ENCODE assay signal across 22 cellular contexts in genomic region chr4:172895699-172896098, GRCh38.
A peak's percentile ranks its signal among the peaks of the same experiment; 100 is the strongest.
DNase-seq lines count a peak whose midpoint lies in the region; ATAC-seq, FAIRE-seq and TF ChIP-seq lines count a peak whose summit lies in the region.
"Had no signal": no experiment of that assay in that cellular context is flagged by ENCODE, and none has a peak within 500 bp of the region (broad histone marks: within the 10 kb centered on the region; RNA-seq: fewer than 3 reads in every experiment).

No MANE protein-coding gene starts in this region.

- whole genome bisulfite sequencing in K562 (ENCODE audit: insufficient coverage, low coverage, missing lambda C conversion rate) = 7% methylated on average over 3 of the region's 3 CpGs

- H3K79me2 ChIP-seq in HCT116 (ENCODE audit: insufficient read depth, low read length) = no peaks in the 10 kb centered on the region
- H3K79me2 ChIP-seq in K562 (ENCODE audit: control insufficient read depth, insufficient read depth, low read length) = no peaks in the 10 kb centered on the region

- H3K9ac ChIP-seq in HCT116 (ENCODE audit: low read length) (no peak overlapping the region), K562 (ENCODE audit: insufficient read depth in 1 of 2, low read depth in 2 of 2, low read length in 2 of 2) (no peak overlapping the region)
- H3K9ac ChIP-seq: BLaER1 had no signal

- H4K20me1 ChIP-seq in HCT116 (ENCODE audit: insufficient read depth) = no peaks in the 10 kb centered on the region
- H4K20me1 ChIP-seq in K562 (replicated peaks; ENCODE audit: control insufficient read depth, insufficient read depth, low read length) = no peaks in the 10 kb centered on the region
- H4K20me1 ChIP-seq: BLaER1 had no signal

- FAIRE-seq in K562 (lab: Jason Lieb, UNC) = no peak
- FAIRE-seq: A204.1, D721Med, G401.6, GM12891, GM19239 had no signal

- H3K9me1 ChIP-seq in K562 (ENCODE audit: control insufficient read depth, insufficient read depth, low read length) = no peaks in the 10 kb centered on the region

- H2AFZ ChIP-seq in HCT116 (ENCODE audit: low read depth, low read length, poor library complexity, severe bottlenecking) (no peak overlapping the region), K562 (ENCODE audit: low read depth, low read length) (no peak overlapping the region)

- intact Hi-C loops in HCT116 (cut with micrococcal nuclease) (loop anchor here (2.0 kb wide), 1 partner anchor 361 kb away; no protein-coding TSS in a partner anchor), K562 (cut with micrococcal nuclease) (loop anchor here (10.0 kb wide), 2 partner anchors 359 to 519 kb away; no protein-coding TSS in a partner anchor), cardiac septum (cut with DNase I) (no loop called here)

- no peak for TF ChIP-seq POLR2A in HCT116 (IDR thresholded peaks at IDR 0.05; ENCODE audit: borderline replicate concordance, extremely low read depth, insufficient read depth, insufficient read length)
- no peak for TF ChIP-seq POLR2A in K562 (conservative IDR thresholded peaks at IDR 0.05)

- RAD21 ChIA-PET in HCT116 (lab: Charles Lee; ENCODE audit: low non-redundant PET in 1 of 2, low total read pairs in 2 of 2, uncharacterized antibody in 2 of 2, unreplicated experiment in 2 of 2) = no interaction called here

- in situ Hi-C loops in Caki2 (cut with HindIII; ENCODE audit: low pct_unique_long_range_greater_than_20kb, low sequenced_read_pairs) = no loop called here
- in situ Hi-C loops in K562 (cut with MboI) = no loop called here

- no peaks in the 10 kb centered on the region for H3K27me3 ChIP-seq in HCT116 (ENCODE audit: insufficient read depth, low read length)
- H3K27me3 ChIP-seq in K562 (ENCODE audit: control insufficient read depth in 2 of 2, insufficient read depth in 2 of 2, low read length in 2 of 2) = no peaks in the 10 kb centered on the region
- H3K27me3 ChIP-seq: BE2C, BLaER1 had no signal

- H3K27ac ChIP-seq in HCT116 (ENCODE audit: low read depth, low read length) (no peak overlapping the region), K562 (ENCODE audit: extremely low read depth, low read depth, low read length) (no peak overlapping the region)
- H3K27ac ChIP-seq: BLaER1 had no signal

- TF ChIP-seq CTCF in HCT116 (IDR thresholded peaks at IDR 0.05 in 2 of 3, conservative IDR thresholded peaks at IDR 0.05 in 1 of 3; ENCODE audit: borderline replicate concordance in 1 of 3, insufficient read depth in 1 of 3, low read depth in 2 of 3, low read length in 2 of 3) (no peak), K562 (IDR thresholded peaks at IDR 0.05 in 2 of 3, conservative IDR thresholded peaks at IDR 0.05 in 1 of 3; ENCODE audit: insufficient read depth in 2 of 3, low read depth in 1 of 3, low read length in 3 of 3) (no peak)

- no peak for TF ChIP-seq RAD21 in HCT116 (IDR thresholded peaks at IDR 0.05; ENCODE audit: low read depth)
- no peak for TF ChIP-seq RAD21 in K562 (CRISPR knock-in tag; conservative IDR thresholded peaks at IDR 0.05 in 1 of 2, IDR thresholded peaks at IDR 0.05 in 1 of 2)

- no peaks in the 10 kb centered on the region for H3K9me2 ChIP-seq in HCT116 (ENCODE audit: insufficient read depth)

- H3K4me3 ChIP-seq in HCT116 (replicated peaks in 1 of 2; ENCODE audit: low read depth in 1 of 2, low read length in 2 of 2) (no peak overlapping the region), K562 (no peak overlapping the region)
- H3K4me3 ChIP-seq: BLaER1 had no signal

- H3K4me1 ChIP-seq in HCT116 (ENCODE audit: control insufficient read depth in 1 of 2, insufficient read depth in 2 of 2, low read length in 2 of 2) = no peaks in the 10 kb centered on the region
- H3K4me1 ChIP-seq in K562 (replicated peaks in 1 of 2; ENCODE audit: control insufficient read depth in 2 of 2, insufficient read depth in 2 of 2, low read length in 2 of 2) = no peaks in the 10 kb centered on the region
- H3K4me1 ChIP-seq: BE2C, BLaER1 had no signal

- no peaks in the 10 kb centered on the region for H3K36me3 ChIP-seq in HCT116 (ENCODE audit: control insufficient read depth in 1 of 2, insufficient read depth in 2 of 2, low read length in 2 of 2)
- H3K36me3 ChIP-seq in K562 (ENCODE audit: control insufficient read depth, insufficient read depth, low read length) = no peaks in the 10 kb centered on the region
- H3K36me3 ChIP-seq: BE2C, BLaER1 had no signal

- no peak for ATAC-seq in HCT116
- no peak for ATAC-seq in K562

- no peak for TF ChIP-seq EP300 in K562 (IDR thresholded peaks at IDR 0.05; ENCODE audit: low read length)

- H3K9me3 ChIP-seq in HCT116 (ENCODE audit: control insufficient read depth in 1 of 2, insufficient read depth in 1 of 2, low read depth in 1 of 2, low read length in 2 of 2) = no peaks in the 10 kb centered on the region
- no peaks in the 10 kb centered on the region; the same call in 1 of the 2 replicates for H3K9me3 ChIP-seq in K562 (replicated peaks; ENCODE audit: control insufficient read depth, insufficient read depth, low read depth, low read length)

- BruUV-seq in HCT116 (replicated peaks; lab: Mats Ljungman, UMichigan) = no TSS peak
- BruUV-seq in K562 (replicated peaks; lab: Mats Ljungman, UMichigan) = no TSS peak

- DNase-seq in Caki2 (ENCODE audit: low read depth) (peak; percentile 3), HCT116 (ENCODE audit: low read depth, low spot score) (no peak), K562 (ENCODE audit: extremely low read depth in 1 of 4, low spot score in 3 of 4) (no peak), cardiac septum (ENCODE audit: low spot score) (no peak), NCI-H2196 (lab: John Stamatoyannopoulos, UW; ENCODE audit: unreplicated experiment) (no peak)
- DNase-seq: 8988T; ACHN; BE2C; C1 segment of cervical spinal cord; Calu3; CD4-positive, alpha-beta memory T cell; CD4-positive, CD25-positive, alpha-beta regulatory T cell; CD8-positive, alpha-beta memory T cell; COR-L47; DMS79 treated with DMSO at 0.1 percent for 48 hours; GF-D8 had no signal

- H3K4me2 ChIP-seq in HCT116 (ENCODE audit: low read length) (no peak overlapping the region), K562 (ENCODE audit: insufficient read depth, low read length) (no peak overlapping the region)
- H3K4me2 ChIP-seq: BLaER1 had no signal

- POLR2A ChIA-PET in HCT116 (lab: Charles Lee) = no interaction called here
- POLR2A ChIA-PET in K562 (lab: Yijun Ruan, JAX) = no interaction called here

- CTCF ChIA-PET in HCT116 (lab: Charles Lee) = no interaction called here
- CTCF ChIA-PET in K562 (lab: Yijun Ruan, JAX; ENCODE audit: low intra/inter-chr PET ratio) = no interaction called here

TF ChIP-seq in HCT116, 20 proteins besides CTCF, POLR2A, EP300 and RAD21:
- TF ChIP-seq CBX3 (IDR thresholded peaks at IDR 0.05; ENCODE audit: low read depth) = peak; percentile 48; the same call in 1 of the 2 replicates
- no peak for TF ChIP-seq SP1 (IDR thresholded peaks at IDR 0.05; ENCODE audit: low read depth)
- no peak for TF ChIP-seq YY1 (IDR thresholded peaks at IDR 0.05; ENCODE audit: extremely low read depth, insufficient replicate concordance, low read depth, low read length)
- no peak for TF ChIP-seq SRF (IDR thresholded peaks at IDR 0.05; ENCODE audit: low read depth)

TF ChIP-seq in K562, 482 proteins besides CTCF, POLR2A, EP300 and RAD21:
- 0 out of 2 replicates have a peak, but pooled peaks have one; percentile 22 for TF ChIP-seq ZEB2 (IDR thresholded peaks at IDR 0.05)
- 0 out of 2 replicates have a peak, but pooled peaks have one; percentile 64 for TF ChIP-seq HLTF (IDR thresholded peaks at IDR 0.05)
- no peak for TF ChIP-seq TARDBP (IDR thresholded peaks at IDR 0.05)
- TF ChIP-seq TRIM28 (IDR thresholded peaks at IDR 0.05) = peak; percentile 82; the same call in 1 of the 2 replicates
- 0 out of 3 replicates have a peak, but pooled peaks of 1 of the 2 experiments have one; percentile 38 for TF ChIP-seq CBX3 (IDR thresholded peaks at IDR 0.05; ENCODE audit: borderline replicate concordance in 1 of 2, low read length in 2 of 2)
TF ChIP-seq in K562: peak in this region for 4.
